In genomic region chr16:84541999-84542876, GRCh38 we compare ENCODE assay signal across 1 cellular context.
TF ChIP-seq lines count a peak whose summit lies in the region.

No MANE protein-coding gene starts in this region.

TF ChIP-seq in K562, 482 proteins besides CTCF, POLR2A, EP300 and RAD21:
- TF ChIP-seq KLF6 (CRISPR knock-in tag; IDR thresholded peaks at IDR 0.05; ENCODE audit: borderline replicate concordance) (no peak), MTA3 (IDR thresholded peaks at IDR 0.05; ENCODE audit: borderline replicate concordance) (no peak), CBFA2T2 (conservative IDR thresholded peaks at IDR 0.05) (no peak), ADNP (tag; IDR thresholded peaks at IDR 0.05) (no peak), EP400 (IDR thresholded peaks at IDR 0.05) (0 out of 2 replicates have a peak, but pooled peaks have one; percentile 11), PRDM10 (IDR thresholded peaks at IDR 0.05; ENCODE audit: partially characterized antibody) (peak; percentile 62), ZNF79 (CRISPR knock-in tag; IDR thresholded peaks at IDR 0.05; ENCODE audit: low read depth) (no peak)
- TF ChIP-seq, protein P1, sequence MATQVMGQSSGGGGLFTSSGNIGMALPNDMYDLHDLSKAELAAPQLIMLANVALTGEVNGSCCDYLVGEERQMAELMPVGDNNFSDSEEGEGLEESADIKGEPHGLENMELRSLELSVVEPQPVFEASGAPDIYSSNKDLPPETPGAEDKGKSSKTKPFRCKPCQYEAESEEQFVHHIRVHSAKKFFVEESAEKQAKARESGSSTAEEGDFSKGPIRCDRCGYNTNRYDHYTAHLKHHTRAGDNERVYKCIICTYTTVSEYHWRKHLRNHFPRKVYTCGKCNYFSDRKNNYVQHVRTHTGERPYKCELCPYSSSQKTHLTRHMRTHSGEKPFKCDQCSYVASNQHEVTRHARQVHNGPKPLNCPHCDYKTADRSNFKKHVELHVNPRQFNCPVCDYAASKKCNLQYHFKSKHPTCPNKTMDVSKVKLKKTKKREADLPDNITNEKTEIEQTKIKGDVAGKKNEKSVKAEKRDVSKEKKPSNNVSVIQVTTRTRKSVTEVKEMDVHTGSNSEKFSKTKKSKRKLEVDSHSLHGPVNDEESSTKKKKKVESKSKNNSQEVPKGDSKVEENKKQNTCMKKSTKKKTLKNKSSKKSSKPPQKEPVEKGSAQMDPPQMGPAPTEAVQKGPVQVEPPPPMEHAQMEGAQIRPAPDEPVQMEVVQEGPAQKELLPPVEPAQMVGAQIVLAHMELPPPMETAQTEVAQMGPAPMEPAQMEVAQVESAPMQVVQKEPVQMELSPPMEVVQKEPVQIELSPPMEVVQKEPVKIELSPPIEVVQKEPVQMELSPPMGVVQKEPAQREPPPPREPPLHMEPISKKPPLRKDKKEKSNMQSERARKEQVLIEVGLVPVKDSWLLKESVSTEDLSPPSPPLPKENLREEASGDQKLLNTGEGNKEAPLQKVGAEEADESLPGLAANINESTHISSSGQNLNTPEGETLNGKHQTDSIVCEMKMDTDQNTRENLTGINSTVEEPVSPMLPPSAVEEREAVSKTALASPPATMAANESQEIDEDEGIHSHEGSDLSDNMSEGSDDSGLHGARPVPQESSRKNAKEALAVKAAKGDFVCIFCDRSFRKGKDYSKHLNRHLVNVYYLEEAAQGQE (CRISPR knock-in tag; IDR thresholded peaks at IDR 0.05; ENCODE audit: low read depth): no peak
- TF ChIP-seq, protein P2, sequence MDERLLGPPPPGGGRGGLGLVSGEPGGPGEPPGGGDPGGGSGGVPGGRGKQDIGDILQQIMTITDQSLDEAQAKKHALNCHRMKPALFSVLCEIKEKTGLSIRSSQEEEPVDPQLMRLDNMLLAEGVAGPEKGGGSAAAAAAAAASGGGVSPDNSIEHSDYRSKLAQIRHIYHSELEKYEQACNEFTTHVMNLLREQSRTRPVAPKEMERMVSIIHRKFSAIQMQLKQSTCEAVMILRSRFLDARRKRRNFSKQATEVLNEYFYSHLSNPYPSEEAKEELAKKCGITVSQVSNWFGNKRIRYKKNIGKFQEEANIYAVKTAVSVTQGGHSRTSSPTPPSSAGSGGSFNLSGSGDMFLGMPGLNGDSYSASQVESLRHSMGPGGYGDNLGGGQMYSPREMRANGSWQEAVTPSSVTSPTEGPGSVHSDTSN (CRISPR knock-in tag; IDR thresholded peaks at IDR 0.05; ENCODE audit: low read depth): no peak
- TF ChIP-seq, protein P2 (tag; conservative IDR thresholded peaks at IDR 0.05; ENCODE audit: low read depth): 0 out of 2 replicates have a peak, but pooled peaks have one; percentile 24
- TF ChIP-seq, protein P3, sequence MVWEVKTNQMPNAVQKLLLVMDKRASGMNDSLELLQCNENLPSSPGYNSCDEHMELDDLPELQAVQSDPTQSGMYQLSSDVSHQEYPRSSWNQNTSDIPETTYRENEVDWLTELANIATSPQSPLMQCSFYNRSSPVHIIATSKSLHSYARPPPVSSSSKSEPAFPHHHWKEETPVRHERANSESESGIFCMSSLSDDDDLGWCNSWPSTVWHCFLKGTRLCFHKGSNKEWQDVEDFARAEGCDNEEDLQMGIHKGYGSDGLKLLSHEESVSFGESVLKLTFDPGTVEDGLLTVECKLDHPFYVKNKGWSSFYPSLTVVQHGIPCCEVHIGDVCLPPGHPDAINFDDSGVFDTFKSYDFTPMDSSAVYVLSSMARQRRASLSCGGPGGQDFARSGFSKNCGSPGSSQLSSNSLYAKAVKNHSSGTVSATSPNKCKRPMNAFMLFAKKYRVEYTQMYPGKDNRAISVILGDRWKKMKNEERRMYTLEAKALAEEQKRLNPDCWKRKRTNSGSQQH (CRISPR knock-in tag; IDR thresholded peaks at IDR 0.05): no peak
- TF ChIP-seq, protein P4, sequence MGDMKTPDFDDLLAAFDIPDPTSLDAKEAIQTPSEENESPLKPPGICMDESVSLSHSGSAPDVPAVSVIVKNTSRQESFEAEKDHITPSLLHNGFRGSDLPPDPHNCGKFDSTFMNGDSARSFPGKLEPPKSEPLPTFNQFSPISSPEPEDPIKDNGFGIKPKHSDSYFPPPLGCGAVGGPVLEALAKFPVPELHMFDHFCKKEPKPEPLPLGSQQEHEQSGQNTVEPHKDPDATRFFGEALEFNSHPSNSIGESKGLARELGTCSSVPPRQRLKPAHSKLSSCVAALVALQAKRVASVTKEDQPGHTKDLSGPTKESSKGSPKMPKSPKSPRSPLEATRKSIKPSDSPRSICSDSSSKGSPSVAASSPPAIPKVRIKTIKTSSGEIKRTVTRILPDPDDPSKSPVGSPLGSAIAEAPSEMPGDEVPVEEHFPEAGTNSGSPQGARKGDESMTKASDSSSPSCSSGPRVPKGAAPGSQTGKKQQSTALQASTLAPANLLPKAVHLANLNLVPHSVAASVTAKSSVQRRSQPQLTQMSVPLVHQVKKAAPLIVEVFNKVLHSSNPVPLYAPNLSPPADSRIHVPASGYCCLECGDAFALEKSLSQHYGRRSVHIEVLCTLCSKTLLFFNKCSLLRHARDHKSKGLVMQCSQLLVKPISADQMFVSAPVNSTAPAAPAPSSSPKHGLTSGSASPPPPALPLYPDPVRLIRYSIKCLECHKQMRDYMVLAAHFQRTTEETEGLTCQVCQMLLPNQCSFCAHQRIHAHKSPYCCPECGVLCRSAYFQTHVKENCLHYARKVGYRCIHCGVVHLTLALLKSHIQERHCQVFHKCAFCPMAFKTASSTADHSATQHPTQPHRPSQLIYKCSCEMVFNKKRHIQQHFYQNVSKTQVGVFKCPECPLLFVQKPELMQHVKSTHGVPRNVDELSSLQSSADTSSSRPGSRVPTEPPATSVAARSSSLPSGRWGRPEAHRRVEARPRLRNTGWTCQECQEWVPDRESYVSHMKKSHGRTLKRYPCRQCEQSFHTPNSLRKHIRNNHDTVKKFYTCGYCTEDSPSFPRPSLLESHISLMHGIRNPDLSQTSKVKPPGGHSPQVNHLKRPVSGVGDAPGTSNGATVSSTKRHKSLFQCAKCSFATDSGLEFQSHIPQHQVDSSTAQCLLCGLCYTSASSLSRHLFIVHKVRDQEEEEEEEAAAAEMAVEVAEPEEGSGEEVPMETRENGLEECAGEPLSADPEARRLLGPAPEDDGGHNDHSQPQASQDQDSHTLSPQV (IDR thresholded peaks at IDR 0.05): peak; percentile 26; the same call in 1 of the 2 replicates
